Comparison of ENCODE assay signal across 25 cellular contexts in the genomic region with DNA sequence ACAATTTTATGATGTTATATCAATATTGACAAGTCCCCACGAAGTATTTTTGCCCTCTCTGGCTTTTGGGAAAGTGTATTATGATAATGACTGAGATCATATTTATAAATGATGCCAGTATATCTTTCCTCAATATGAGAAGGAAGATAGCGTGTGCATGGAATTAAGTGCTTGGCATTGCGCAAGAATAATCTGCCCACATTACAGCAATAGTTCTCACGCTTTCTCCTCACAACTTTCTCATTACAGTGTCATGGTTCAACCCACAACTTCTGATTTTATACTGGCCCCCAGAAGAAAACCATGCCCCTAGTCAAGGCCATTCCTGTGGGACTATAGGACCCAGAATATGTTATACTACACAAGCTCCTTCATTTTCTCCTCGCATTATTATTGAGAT.
DNase-seq lines count a peak whose midpoint lies in the region; ATAC-seq, FAIRE-seq and TF ChIP-seq lines count a peak whose summit lies in the region.
"Had no signal": no experiment of that assay in that cellular context is flagged by ENCODE, and none has a peak within 500 bp of the region (broad histone marks: within the 10 kb centered on the region; RNA-seq: fewer than 3 reads in every experiment).

No MANE protein-coding gene starts in this region.

- H3K9ac ChIP-seq in H1 (replicated peaks in 1 of 4; ENCODE audit: extremely low read depth in 1 of 4, low read depth in 3 of 4, low read length in 3 of 4): no peak overlapping the region

- H2BK5ac ChIP-seq in H1 (ENCODE audit: low read depth, low read length): no peak overlapping the region

- no peak overlapping the region for H4K91ac ChIP-seq in H1 (replicated peaks; ENCODE audit: insufficient read length, low read length)

- H3K4me3 ChIP-seq in left ventricle myocardium inferior (no peak overlapping the region), H1 (ENCODE audit: extremely low read depth in 1 of 4, insufficient read depth in 2 of 4, low read depth in 3 of 4, low read length in 4 of 4) (no peak overlapping the region), small intestine (ENCODE audit: low read depth in 1 of 2, low read length in 2 of 2) (no peak overlapping the region), MG63 (no peak overlapping the region)
- H3K4me3 ChIP-seq: dorsolateral prefrontal cortex, psoas muscle, skin epidermis, upper lobe of left lung had no signal

- TF ChIP-seq CTCF in left ventricle myocardium inferior (IDR thresholded peaks at IDR 0.05; ENCODE audit: borderline replicate concordance) (no peak), H1 (IDR thresholded peaks at IDR 0.05; ENCODE audit: control extremely low read depth in 1 of 3, insufficient read depth in 1 of 3, low read depth in 1 of 3, low read length in 3 of 3) (no peak)

- H3K36me3 ChIP-seq in left ventricle myocardium inferior (no peaks in the 10 kb centered on the region), H1 (ENCODE audit: control insufficient read depth in 2 of 4, insufficient read depth in 4 of 4, low read length in 3 of 4) (no peaks in the 10 kb centered on the region), small intestine (ENCODE audit: control insufficient read depth in 2 of 2, insufficient read depth in 2 of 2, low read length in 2 of 2) (no peaks in the 10 kb centered on the region), MG63 (no peaks in the 10 kb centered on the region)
- H3K36me3 ChIP-seq: neutrophil, upper lobe of left lung had no signal

- TF ChIP-seq POLR2A in H1 (IDR thresholded peaks at IDR 0.05; ENCODE audit: control extremely low read depth in 1 of 2, low read depth in 2 of 2, low read length in 2 of 2): no peak

- no peaks in the 10 kb centered on the region; the same call in 1 of the 2 replicates for H3K23me2 ChIP-seq in H1 (ENCODE audit: low read depth, low read length)

- POLR2A ChIA-PET in H1 (lab: Charles Lee; ENCODE audit: partially characterized antibody): no interaction called here

- no peak overlapping the region for H3K18ac ChIP-seq in H1 (ENCODE audit: extremely low read depth, low read length)

- no peak overlapping the region for H3K14ac ChIP-seq in H1 (ENCODE audit: insufficient read length)

- H3K9me3 ChIP-seq in left ventricle myocardium inferior (replicated peaks): no peaks in the 10 kb centered on the region
- H3K9me3 ChIP-seq in H1 (ENCODE audit: insufficient read depth in 2 of 2, low read depth in 1 of 2, low read length in 1 of 2): peaks cover 0 to 6% of the 10 kb centered on the region in 2 experiments; a peak in 1 of 4 replicates
- no peaks in the 10 kb centered on the region for H3K9me3 ChIP-seq in small intestine (ENCODE audit: control insufficient read depth, low read depth)
- H3K9me3 ChIP-seq in MG63: no peaks in the 10 kb centered on the region
- H3K9me3 ChIP-seq: neutrophil, psoas muscle, upper lobe of left lung had no signal

- H2BK15ac ChIP-seq in H1 (ENCODE audit: low read length): no peak overlapping the region

- H3K4me1 ChIP-seq in left ventricle myocardium inferior (peaks cover 18% of the 10 kb centered on the region), H1 (replicated peaks in 1 of 4; ENCODE audit: control insufficient read depth in 3 of 4, insufficient read depth in 4 of 4, low read length in 3 of 4) (no peaks in the 10 kb centered on the region), small intestine (ENCODE audit: control insufficient read depth in 2 of 2, insufficient read depth in 1 of 2, low read depth in 1 of 2, low read length in 1 of 2) (peaks cover 9% of the 10 kb centered on the region in 2 donors)
- H3K4me1 ChIP-seq: psoas muscle had no signal

- intact Hi-C loops in Right ventricle myocardium superior (cut with DNase I): no loop called here
- intact Hi-C loops in left ventricle myocardium inferior (cut with micrococcal nuclease): no loop called here
- intact Hi-C loops in head of caudate nucleus (cut with DNase I): no loop called here

- no peak overlapping the region for H2BK12ac ChIP-seq in H1 (ENCODE audit: low read depth, low read length)

- no peaks in the 10 kb centered on the region for H4K20me1 ChIP-seq in H1 (replicated peaks in 1 of 2; ENCODE audit: control insufficient read depth in 1 of 2, insufficient read depth in 2 of 2, low read length in 2 of 2)

- H2BK20ac ChIP-seq in H1 (ENCODE audit: low read length): no peak overlapping the region

- H3K4me2 ChIP-seq in H1 (ENCODE audit: insufficient read depth in 1 of 2, low read depth in 2 of 2, low read length in 2 of 2): no peak overlapping the region

- H4K5ac ChIP-seq in H1 (ENCODE audit: insufficient read length, low read depth, low read length): no peak overlapping the region

- no peak for TF ChIP-seq RAD21 in H1 (IDR thresholded peaks at IDR 0.05 in 1 of 2, conservative IDR thresholded peaks at IDR 0.05 in 1 of 2; ENCODE audit: low read depth in 2 of 2, low read length in 2 of 2)

- TF ChIP-seq EP300 in H1 (IDR thresholded peaks at IDR 0.05; ENCODE audit: borderline replicate concordance in 1 of 2, low read depth in 2 of 2, low read length in 2 of 2): no peak

- DNase-seq in Right ventricle myocardium superior (no peak), left ventricle myocardium inferior (no peak), NOMO-1 treated with dmso at 0.1 percent for 144 hours (lab: John Stamatoyannopoulos, UW; ENCODE audit: unreplicated experiment) (peak; percentile 38), H1 (ENCODE audit: low read depth in 1 of 2, low spot score in 2 of 2) (no peak), small intestine (peak; percentile 40), MG63 (no peak), head of caudate nucleus (no peak)
- no peak for DNase-seq in activated CD4-positive, alpha-beta T cell treated with anti-CD3 and anti-CD28 coated beads, Interleukin-2, amount 50 U/mL, for 48 hours
- DNase-seq: 8988T; activated naive CD4-positive, alpha-beta T cell treated with anti-CD3 and anti-CD28 coated beads, Interleukin-2, amount 10 ng/mL, durations not matched to agents 7 days and 5 days; activated T-cell treated with anti-CD3 and anti-CD28 coated beads, Interleukin-2, amount 50 U/mL, for 24 hours; COR-L47; DND-41; dorsolateral prefrontal cortex; KG1; NCI-H187; NCI-H69; psoas muscle; SHP77 treated with DMSO at 0.1 percent for 48 hours; stimulated activated CD4-positive, alpha-beta T cell treated with anti-CD3 and anti-CD28 coated beads, Interleukin-1b, Interleukin-23, amount 100 ng/mL, for 48 hours; T-helper 1 cell; upper lobe of left lung had no signal

- no peak overlapping the region for H2AFZ ChIP-seq in H1 (ENCODE audit: low read length)

- no peaks in the 10 kb centered on the region for H3K79me1 ChIP-seq in H1 (ENCODE audit: low read depth, low read length)

- H2AK5ac ChIP-seq in H1 (ENCODE audit: low read depth, low read length): no peak overlapping the region

- ATAC-seq in Right ventricle myocardium superior (ENCODE audit: poor library complexity): peak; percentile 54
- ATAC-seq: psoas muscle had no signal

- no peak overlapping the region for H3K56ac ChIP-seq in H1 (replicated peaks; ENCODE audit: insufficient read length, low read depth, low read length)

- CTCF ChIA-PET in H1 (lab: Charles Lee; ENCODE audit: partially characterized antibody): no interaction called here

- H3K23ac ChIP-seq in H1 (ENCODE audit: insufficient read length): no peak overlapping the region

- H2BK120ac ChIP-seq in H1 (replicated peaks; ENCODE audit: low read depth, low read length): no peak overlapping the region

- H3K27ac ChIP-seq in left ventricle myocardium inferior (replicated peaks): no peak overlapping the region
- no peak overlapping the region for H3K27ac ChIP-seq in H1 (ENCODE audit: low read depth, low read length)
- no peak overlapping the region for H3K27ac ChIP-seq in small intestine (ENCODE audit: low read depth in 1 of 2, low read length in 1 of 2)
- H3K27ac ChIP-seq: dorsolateral prefrontal cortex, neutrophil, psoas muscle, skin epidermis, upper lobe of left lung had no signal

- 93% methylated on average over 5 of the region's 5 CpGs; no CpG with 5 or more reads in 1 of the 2 experiments for WGBS in H1 (ENCODE audit: extremely low coverage in 1 of 2, insufficient coverage in 1 of 2, insufficient read length in 1 of 2, insufficient replicate concordance in 2 of 2, low coverage in 1 of 2, low lambda C conversion rate in 2 of 2, missing lambda C conversion rate in 1 of 2), 2 experiments
- 53 to 70% (median 56%) methylated on average over 5 of the region's 5 CpGs for WGBS in small intestine, 3 donors

- H3K79me2 ChIP-seq in H1 (ENCODE audit: control insufficient read depth in 1 of 2, insufficient read depth in 2 of 2, low read length in 2 of 2): no peaks in the 10 kb centered on the region

- no peak for FAIRE-seq in H1 (lab: Jason Lieb, UNC)
- no peak for FAIRE-seq in small intestine (lab: Jason Lieb, UNC)
- FAIRE-seq: TTC549 had no signal

- no peak overlapping the region for H4K8ac ChIP-seq in H1 (ENCODE audit: extremely low read depth, insufficient read depth, low read length)

- H3K4ac ChIP-seq in H1 (replicated peaks; ENCODE audit: insufficient read length, low read depth, low read length): no peak overlapping the region

- no peaks in the 10 kb centered on the region for H3K27me3 ChIP-seq in left ventricle myocardium inferior (ENCODE audit: low read depth)
- no peaks in the 10 kb centered on the region for H3K27me3 ChIP-seq in H1 (replicated peaks in 1 of 4; ENCODE audit: control insufficient read depth in 3 of 4, extremely low read depth in 1 of 4, insufficient read depth in 3 of 4, low read length in 3 of 4)
- no peaks in the 10 kb centered on the region for H3K27me3 ChIP-seq in small intestine (ENCODE audit: control insufficient read depth in 2 of 2, insufficient read depth in 2 of 2, low read length in 2 of 2)
- no peaks in the 10 kb centered on the region for H3K27me3 ChIP-seq in MG63
- H3K27me3 ChIP-seq: dorsolateral prefrontal cortex, upper lobe of left lung had no signal

TF ChIP-seq in H1, 55 proteins besides CTCF, POLR2A, EP300 and RAD21:
- TF ChIP-seq CBX5 (IDR thresholded peaks at IDR 0.05; ENCODE audit: low read depth, low read length) (no peak), CEBPB (IDR thresholded peaks at IDR 0.05; ENCODE audit: low read depth, low read length) (peak; percentile 80)
TF ChIP-seq in H1: peak in this region for 1.

Comparison
In these comparisons a context has a peak if more than half of its experiments do, and no peak if none do; other contexts are left out.
1. DNase-seq: peak in NOMO-1 treated with dmso at 0.1 percent for 144 hours (single experiment) and small intestine (single experiment); none in Right ventricle myocardium superior (single experiment), left ventricle myocardium inferior (single experiment), H1 (0 of 2), activated CD4-positive, alpha-beta T cell treated with anti-CD3 and anti-CD28 coated beads, Interleukin-2, amount 50 U/mL, for 48 hours (0 of 2), MG63 (single experiment) and head of caudate nucleus (0 of 42).